ENCODE assay signal across 8 cellular contexts in the genomic region with DNA sequence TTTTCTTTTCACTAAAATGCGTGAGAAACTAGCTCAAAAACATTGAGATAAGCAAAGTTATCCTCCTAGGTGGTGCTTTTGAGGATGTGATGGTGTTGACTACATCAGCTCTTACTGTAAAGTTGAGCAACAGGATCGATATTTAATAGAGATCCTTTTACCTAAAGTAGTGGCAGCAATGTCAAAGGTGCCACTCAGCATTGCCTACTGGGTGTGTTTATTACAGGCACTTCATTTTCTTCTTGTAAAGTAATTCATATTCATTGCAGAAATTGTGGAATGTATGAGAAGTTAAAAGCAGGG. TPM values are rescaled to one million over a fixed set of nuclear protein-coding genes. Genes with fewer than 3 reads are reported as not detected.
DNase-seq lines count a peak whose midpoint lies in the region; ATAC-seq and TF ChIP-seq lines count a peak whose summit lies in the region.

No MANE protein-coding gene starts in this region.

- POLR2A ChIA-PET in activated naive CD8-positive, alpha-beta T cell treated with anti-CD3 and anti-CD28 coated beads, Interleukin-2, amount 10 ng/mL, durations not matched to agents 7 days and 5 days (lab: Charles Lee): interaction anchor here (0.6 to 1.1 kb wide), 2 partner anchors 45 to 121 kb away, joined by 3 to 4 read pairs; no protein-coding TSS in a partner anchor

- peak overlapping the region; percentile 85 to 88 for H3K4me3 ChIP-seq in left lung
- peak overlapping the region; percentile 86 to 100 for H3K4me3 ChIP-seq in testis

- no peak for TF ChIP-seq CTCF in left lung (IDR thresholded peaks at IDR 0.05)
- TF ChIP-seq CTCF in testis (IDR thresholded peaks at IDR 0.05): no peak

- H3K27ac ChIP-seq in left lung (peak overlapping the region in 1 of 2 donors; percentile 95), testis (no peak overlapping the region)

- WGBS in testis, 2 donors: 24 to 32% methylated on average over 2 of the region's 2 CpGs

- no peaks in the 10 kb centered on the region for H3K27me3 ChIP-seq in left lung
- H3K27me3 ChIP-seq in testis: no peaks in the 10 kb centered on the region

- ATAC-seq in activated CD8-positive, alpha-beta memory T cell treated with anti-CD3 and anti-CD28 coated beads, Interleukin-2, amount 10 ng/mL, durations not matched to agents 7 days and 5 days: no peak
- no peak for ATAC-seq in activated naive CD8-positive, alpha-beta T cell treated with anti-CD3 and anti-CD28 coated beads, Interleukin-2, amount 10 ng/mL, durations not matched to agents 7 days and 5 days (ENCODE audit: low read depth)
- no peak for ATAC-seq in left lung

- H3K27ac Mint-ChIP-seq in activated CD8-positive, alpha-beta memory T cell treated with anti-CD3 and anti-CD28 coated beads, Interleukin-2, amount 10 ng/mL, durations not matched to agents 7 days and 5 days: peak overlapping the region; percentile 88
- peak overlapping the region; percentile 94 for H3K27ac Mint-ChIP-seq in activated naive CD8-positive, alpha-beta T cell treated with anti-CD3 and anti-CD28 coated beads, Interleukin-2, amount 10 ng/mL, durations not matched to agents 7 days and 5 days

- H3K36me3 ChIP-seq in left lung (peaks cover 0 to 35% of the 10 kb centered on the region in 2 donors), testis (ENCODE audit: low read depth, missing control alignments) (peaks cover 5% of the 10 kb centered on the region)

- H3K27me3 Mint-ChIP-seq in activated CD8-positive, alpha-beta memory T cell treated with anti-CD3 and anti-CD28 coated beads, Interleukin-2, amount 10 ng/mL, durations not matched to agents 7 days and 5 days: peaks cover 9% of the 10 kb centered on the region
- peaks cover 11% of the 10 kb centered on the region for H3K27me3 Mint-ChIP-seq in activated naive CD8-positive, alpha-beta T cell treated with anti-CD3 and anti-CD28 coated beads, Interleukin-2, amount 10 ng/mL, durations not matched to agents 7 days and 5 days

- CTCF ChIA-PET in activated CD8-positive, alpha-beta memory T cell treated with anti-CD3 and anti-CD28 coated beads, Interleukin-2, amount 10 ng/mL, durations not matched to agents 7 days and 5 days (lab: Charles Lee): interaction anchor here (0.7 to 8.7 kb wide), 8 partner anchors 10 to 360 kb away, joined by 3 to 129 read pairs (median 6); partner anchors contain the start of genes GSDMA and MED24

- no peak for TF ChIP-seq POLR2A in testis (IDR thresholded peaks at IDR 0.05)

- intact Hi-C loops in left lung (cut with DNase I): no loop called here
- intact Hi-C loops in testis (cut with DNase I; ENCODE audit: low total_unique reads): no loop called here

- H3K9me3 Mint-ChIP-seq in activated CD8-positive, alpha-beta memory T cell treated with anti-CD3 and anti-CD28 coated beads, Interleukin-2, amount 10 ng/mL, durations not matched to agents 7 days and 5 days (ENCODE audit: low read depth): no peaks in the 10 kb centered on the region
- no peaks in the 10 kb centered on the region for H3K9me3 Mint-ChIP-seq in activated naive CD8-positive, alpha-beta T cell treated with anti-CD3 and anti-CD28 coated beads, Interleukin-2, amount 10 ng/mL, durations not matched to agents 7 days and 5 days

- H3K4me3 Mint-ChIP-seq in activated CD8-positive, alpha-beta memory T cell treated with anti-CD3 and anti-CD28 coated beads, Interleukin-2, amount 10 ng/mL, durations not matched to agents 7 days and 5 days: peak overlapping the region; percentile 97
- peak overlapping the region; percentile 97 for H3K4me3 Mint-ChIP-seq in activated naive CD8-positive, alpha-beta T cell treated with anti-CD3 and anti-CD28 coated beads, Interleukin-2, amount 10 ng/mL, durations not matched to agents 7 days and 5 days

- peaks cover 9 to 32% of the 10 kb centered on the region in 2 donors for H3K4me1 ChIP-seq in left lung
- H3K4me1 ChIP-seq in testis: peaks cover 16% of the 10 kb centered on the region

- no peak for DNase-seq in activated CD8-positive, alpha-beta memory T cell treated with anti-CD3 and anti-CD28 coated beads, Interleukin-2, amount 10 ng/mL, durations not matched to agents 7 days and 5 days
- no peak for DNase-seq in activated CD8-positive, alpha-beta memory T cell treated with anti-CD3 and anti-CD28 coated beads for 24 hours
- DNase-seq in activated naive CD8-positive, alpha-beta T cell treated with anti-CD3 and anti-CD28 coated beads, Interleukin-2, amount 10 ng/mL, durations not matched to agents 7 days and 5 days: no peak
- DNase-seq in left lung: no peak
- DNase-seq in testis: no peak
- no peak for DNase-seq in NK-92 treated with Interleukin-12 subunit alpha and Interleukin-12 subunit beta, amount 100 ng/mL, for 24 hours (lab: John Stamatoyannopoulos, UW)
- no peak for DNase-seq in NOMO-1 treated with dmso at 0.1 percent for 144 hours (lab: John Stamatoyannopoulos, UW; ENCODE audit: unreplicated experiment)
- no peak for DNase-seq in activated effector memory CD4-positive, alpha-beta T cell treated with anti-CD3 and anti-CD28 coated beads, Interleukin-2, amount 50 U/mL, for 16 hours

- H3K4me1 Mint-ChIP-seq in activated CD8-positive, alpha-beta memory T cell treated with anti-CD3 and anti-CD28 coated beads, Interleukin-2, amount 10 ng/mL, durations not matched to agents 7 days and 5 days: peaks cover 34% of the 10 kb centered on the region
- peaks cover 27% of the 10 kb centered on the region for H3K4me1 Mint-ChIP-seq in activated naive CD8-positive, alpha-beta T cell treated with anti-CD3 and anti-CD28 coated beads, Interleukin-2, amount 10 ng/mL, durations not matched to agents 7 days and 5 days

- peaks cover 26% of the 10 kb centered on the region for H3K36me3 Mint-ChIP-seq in activated CD8-positive, alpha-beta memory T cell treated with anti-CD3 and anti-CD28 coated beads, Interleukin-2, amount 10 ng/mL, durations not matched to agents 7 days and 5 days
- peaks cover 8% of the 10 kb centered on the region for H3K36me3 Mint-ChIP-seq in activated naive CD8-positive, alpha-beta T cell treated with anti-CD3 and anti-CD28 coated beads, Interleukin-2, amount 10 ng/mL, durations not matched to agents 7 days and 5 days

- H3K9me3 ChIP-seq in left lung: no peaks in the 10 kb centered on the region
- H3K9me3 ChIP-seq in testis: no peaks in the 10 kb centered on the region

RNA-seq across cellular contexts. Expression of gene PSMD3, which starts 1.4 kb away (rescaled TPM):
- total RNA-seq in activated CD8-positive, alpha-beta memory T cell treated with anti-CD3 and anti-CD28 coated beads, Interleukin-2, amount 10 ng/mL, durations not matched to agents 7 days and 5 days: 100 to 1,000 TPM; 106 to 138 TPM
- 10 to 100 TPM; 82.5 to 87.9 TPM for total RNA-seq in activated naive CD8-positive, alpha-beta T cell treated with anti-CD3 and anti-CD28 coated beads, Interleukin-2, amount 10 ng/mL, durations not matched to agents 7 days and 5 days
- total RNA-seq in left lung (100 to 1,000 TPM in 1 of 2 donors, 10 to 100 TPM in 1; 72.8 to 117 TPM), testis (100 to 1,000 TPM; 112 to 129 TPM)
- 128 TPM for polyA plus RNA-seq in testis (ENCODE audit: insufficient read depth, low read depth, low replicate concordance)

RNA-seq across cellular contexts. Expression of gene GSDMA, which starts 19.2 kb away (rescaled TPM):
- total RNA-seq in activated CD8-positive, alpha-beta memory T cell treated with anti-CD3 and anti-CD28 coated beads, Interleukin-2, amount 10 ng/mL, durations not matched to agents 7 days and 5 days: not detected
- under 1 TPM in 1 of 2 experiments, not detected in 1; 0.26 TPM for total RNA-seq in activated naive CD8-positive, alpha-beta T cell treated with anti-CD3 and anti-CD28 coated beads, Interleukin-2, amount 10 ng/mL, durations not matched to agents 7 days and 5 days
- under 1 TPM in 1 of 2 donors, not detected in 1; 0.76 TPM for total RNA-seq in left lung
- total RNA-seq in testis: under 1 TPM in 1 of 2 donors, not detected in 1; 0.37 TPM
- 0.34 TPM for polyA plus RNA-seq in testis (ENCODE audit: insufficient read depth, low read depth, low replicate concordance)

RNA-seq across cellular contexts. Expression of gene CSF3, which starts 33.2 kb away (rescaled TPM):
- not detected for total RNA-seq in activated CD8-positive, alpha-beta memory T cell treated with anti-CD3 and anti-CD28 coated beads, Interleukin-2, amount 10 ng/mL, durations not matched to agents 7 days and 5 days
- total RNA-seq in activated naive CD8-positive, alpha-beta T cell treated with anti-CD3 and anti-CD28 coated beads, Interleukin-2, amount 10 ng/mL, durations not matched to agents 7 days and 5 days: not detected
- total RNA-seq in left lung (1 to 10 TPM in 1 of 2 donors, under 1 TPM in 1; 0.61 to 1.7 TPM), testis (1 to 10 TPM; 2.4 to 3.6 TPM)
- 0.80 TPM for polyA plus RNA-seq in testis (ENCODE audit: insufficient read depth, low read depth, low replicate concordance)

RNA-seq across cellular contexts. Expression of gene LRRC3C, which starts 54.5 kb away (rescaled TPM):
- not detected for total RNA-seq in activated CD8-positive, alpha-beta memory T cell treated with anti-CD3 and anti-CD28 coated beads, Interleukin-2, amount 10 ng/mL, durations not matched to agents 7 days and 5 days
- not detected for total RNA-seq in activated naive CD8-positive, alpha-beta T cell treated with anti-CD3 and anti-CD28 coated beads, Interleukin-2, amount 10 ng/mL, durations not matched to agents 7 days and 5 days
- total RNA-seq in left lung (not detected), testis (under 1 TPM in 1 of 2 donors, not detected in 1; 0.47 TPM)
- 0.78 TPM for polyA plus RNA-seq in testis (ENCODE audit: insufficient read depth, low read depth, low replicate concordance)

RNA-seq across cellular contexts. Expression of gene ORMDL3, which starts 54.6 kb away (rescaled TPM):
- 100 to 1,000 TPM; 111 to 131 TPM for total RNA-seq in activated CD8-positive, alpha-beta memory T cell treated with anti-CD3 and anti-CD28 coated beads, Interleukin-2, amount 10 ng/mL, durations not matched to agents 7 days and 5 days
- total RNA-seq in activated naive CD8-positive, alpha-beta T cell treated with anti-CD3 and anti-CD28 coated beads, Interleukin-2, amount 10 ng/mL, durations not matched to agents 7 days and 5 days: 100 to 1,000 TPM; 149 to 159 TPM
- total RNA-seq in left lung: 100 to 1,000 TPM in 1 of 2 donors, 10 to 100 TPM in 1; 47.6 to 107 TPM
- 10 to 100 TPM; 79.0 to 99.7 TPM for total RNA-seq in testis
- polyA plus RNA-seq in testis (ENCODE audit: insufficient read depth, low read depth, low replicate concordance): 77.6 TPM
